In the genomic region with DNA sequence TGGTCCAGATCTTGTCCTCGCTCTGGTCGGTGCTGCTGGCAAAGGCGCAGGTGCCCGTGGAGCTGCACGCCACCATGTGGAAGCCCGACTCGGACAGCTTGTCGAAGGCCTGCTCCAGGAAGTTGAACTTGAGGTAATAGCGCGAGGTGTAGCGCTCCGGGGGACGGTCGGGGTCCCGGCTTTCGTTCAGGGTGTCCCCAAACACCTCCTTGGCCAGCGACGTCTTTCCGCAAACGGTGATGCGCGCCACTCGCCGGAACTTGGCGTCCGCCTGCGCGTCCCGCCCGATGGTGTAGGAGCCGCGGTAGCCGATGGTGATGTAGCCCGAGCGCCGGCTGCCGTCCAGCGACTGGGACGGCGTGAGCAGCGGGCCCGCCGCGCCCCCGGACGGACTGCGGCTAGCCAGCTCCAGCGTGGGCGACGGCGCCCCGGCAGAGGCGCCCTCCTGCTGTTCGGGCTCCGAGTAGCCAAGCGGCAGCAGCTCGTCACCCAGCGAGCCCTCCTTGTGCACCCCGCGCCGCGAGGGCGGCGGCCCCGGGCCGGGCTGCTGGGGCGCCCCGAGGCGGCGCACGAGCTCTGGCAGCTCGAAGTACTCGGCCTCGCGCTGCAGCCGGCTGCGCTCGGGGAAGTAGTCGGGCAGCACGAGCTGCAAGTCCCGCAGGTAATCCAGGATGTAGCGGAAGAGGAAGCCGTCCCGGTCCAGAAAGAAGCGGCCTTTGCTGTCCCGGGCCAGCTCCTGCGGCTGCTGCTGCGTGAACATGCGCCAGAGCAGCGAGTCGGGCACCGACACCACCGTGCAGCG, we compare ENCODE assay signal across 8 cellular contexts. TPM values are rescaled to one million over a fixed set of nuclear protein-coding genes. Genes with fewer than 3 reads are reported as not detected.
DNase-seq lines count a peak whose midpoint lies in the region; ATAC-seq and TF ChIP-seq lines count a peak whose summit lies in the region.

No MANE protein-coding gene starts in this region.

- H3K4ac ChIP-seq in mesenchymal stem cell (ENCODE audit: low read depth in 1 of 2, low read length in 2 of 2) = peak overlapping the region; percentile 48 to 95

- H2AFZ ChIP-seq in mesenchymal stem cell (ENCODE audit: low read depth, low read length) = peak overlapping the region; percentile 92

- ATAC-seq in GM18505 (IDR thresholded peaks at IDR 0.05; ENCODE audit: unreplicated experiment) (peak; percentile 45), HG02970 (IDR thresholded peaks at IDR 0.05; ENCODE audit: low FRiP score, unreplicated experiment) (peak; percentile 44)

- POLR2A ChIA-PET in activated CD4-positive, alpha-beta memory T cell treated with anti-CD3 and anti-CD28 coated beads, Interleukin-2, amount 10 ng/mL, durations not matched to agents 7 days and 5 days (lab: Charles Lee) = interaction anchor here (0.8 to 4.9 kb wide), 12 partner anchors 10 to 1123 kb away, joined by 3 to 46 read pairs (median 6); partner anchors contain the start of genes CLN5, FBXL3 and MYCBP2

- H3K9me3 Mint-ChIP-seq in activated CD4-positive, alpha-beta memory T cell treated with anti-CD3 and anti-CD28 coated beads, Interleukin-2, amount 10 ng/mL, durations not matched to agents 7 days and 5 days = no peaks in the 10 kb centered on the region

- peak overlapping the region; percentile 90 to 98 for H3K18ac ChIP-seq in mesenchymal stem cell (ENCODE audit: low read depth in 1 of 2, low read length in 2 of 2)

- H2BK120ac ChIP-seq in mesenchymal stem cell (ENCODE audit: low read depth, low read length) = peak overlapping the region; percentile 51

- peak overlapping the region; percentile 96 for H3K4me2 ChIP-seq in mesenchymal stem cell (ENCODE audit: low read length, poor library complexity, severe bottlenecking)

- H3K4me1 Mint-ChIP-seq in activated CD4-positive, alpha-beta memory T cell treated with anti-CD3 and anti-CD28 coated beads, Interleukin-2, amount 10 ng/mL, durations not matched to agents 7 days and 5 days = peaks cover 36% of the 10 kb centered on the region

- H3K36me3 Mint-ChIP-seq in activated CD4-positive, alpha-beta memory T cell treated with anti-CD3 and anti-CD28 coated beads, Interleukin-2, amount 10 ng/mL, durations not matched to agents 7 days and 5 days (ENCODE audit: low read depth) = peaks cover 7% of the 10 kb centered on the region

- peak; percentile 52 for TF ChIP-seq CTCF in 22Rv1 (IDR thresholded peaks at IDR 0.05)

- H2BK12ac ChIP-seq in mesenchymal stem cell (ENCODE audit: low read length in 2 of 2) = peak overlapping the region; percentile 40 to 90

- peaks cover 5% of the 10 kb centered on the region for H3K4me1 ChIP-seq in ectodermal cell (ENCODE audit: control insufficient read depth, insufficient read depth, low read length)
- peaks cover 12% of the 10 kb centered on the region for H3K4me1 ChIP-seq in mesenchymal stem cell (ENCODE audit: control insufficient read depth, insufficient read depth, low read depth, low read length)

- H3K27ac ChIP-seq in 22Rv1 (peak overlapping the region; percentile 40; the same call in 1 of the 2 replicates), ectodermal cell (ENCODE audit: insufficient read depth, low read depth, low read length, poor library complexity, severe bottlenecking) (no peak overlapping the region), mesenchymal stem cell (ENCODE audit: low read length, poor library complexity, severe bottlenecking) (peak overlapping the region; percentile 6)

- H3K9ac ChIP-seq in mesenchymal stem cell (ENCODE audit: low read length) = peak overlapping the region; percentile 91

- peaks cover 69% of the 10 kb centered on the region for H3K27me3 ChIP-seq in ectodermal cell (ENCODE audit: control insufficient read depth, insufficient read depth, low read length, poor library complexity, severe bottlenecking)
- peaks cover 0 to 4% of the 10 kb centered on the region in 2 experiments for H3K27me3 ChIP-seq in mesenchymal stem cell (ENCODE audit: control insufficient read depth in 1 of 2, insufficient read depth in 1 of 2, low read length in 2 of 2)

- H4K91ac ChIP-seq in mesenchymal stem cell (ENCODE audit: low read length) = peak overlapping the region; percentile 52

- H2AK5ac ChIP-seq in mesenchymal stem cell (ENCODE audit: low read length, severe bottlenecking) = no peak overlapping the region

- DNase-seq in NCI-H345 (lab: John Stamatoyannopoulos, UW) = peak; percentile 75
- DNase-seq in activated CD4-positive, alpha-beta memory T cell treated with anti-CD3 and anti-CD28 coated beads, Interleukin-2, amount 10 ng/mL, durations not matched to agents 7 days and 5 days = peak; percentile 60
- peak; percentile 82 for DNase-seq in mesenchymal stem cell
- peak; percentile 24 for DNase-seq in stimulated activated CD8-positive, alpha-beta memory T cell treated with anti-CD3 and anti-CD28 coated beads, Interleukin-12 subunit alpha, Interleukin-12 subunit beta, amount 100 ng/mL, for 4 hours (ENCODE audit: low read depth)

- peak overlapping the region; percentile 71 for H3K27ac Mint-ChIP-seq in activated CD4-positive, alpha-beta memory T cell treated with anti-CD3 and anti-CD28 coated beads, Interleukin-2, amount 10 ng/mL, durations not matched to agents 7 days and 5 days

- H2BK15ac ChIP-seq in mesenchymal stem cell (ENCODE audit: low read depth, poor library complexity, severe bottlenecking) = peak overlapping the region; percentile 9

- H3K4me3 Mint-ChIP-seq in activated CD4-positive, alpha-beta memory T cell treated with anti-CD3 and anti-CD28 coated beads, Interleukin-2, amount 10 ng/mL, durations not matched to agents 7 days and 5 days = peak overlapping the region; percentile 84

- peak overlapping the region; percentile 61 for H3K4me3 ChIP-seq in ectodermal cell (ENCODE audit: insufficient read depth, low read depth, low read length)
- H3K4me3 ChIP-seq in mesenchymal stem cell (ENCODE audit: insufficient read depth in 1 of 2, low read depth in 1 of 2, low read length in 2 of 2) = peak overlapping the region; percentile 88 to 95

- no peak overlapping the region for H2BK5ac ChIP-seq in mesenchymal stem cell (ENCODE audit: low read depth, low read length, poor library complexity, severe bottlenecking)

- H4K8ac ChIP-seq in mesenchymal stem cell (ENCODE audit: low read length) = peak overlapping the region; percentile 60

- peak overlapping the region in 1 of 2 experiments; percentile 77 for H3K23ac ChIP-seq in mesenchymal stem cell (ENCODE audit: low read length in 2 of 2)

- peaks cover 30% of the 10 kb centered on the region for H3K27me3 Mint-ChIP-seq in activated CD4-positive, alpha-beta memory T cell treated with anti-CD3 and anti-CD28 coated beads, Interleukin-2, amount 10 ng/mL, durations not matched to agents 7 days and 5 days

- H3K14ac ChIP-seq in mesenchymal stem cell (ENCODE audit: low read length in 2 of 2) = peak overlapping the region in 1 of 2 experiments; percentile 96

- peak; percentile 42 for TF ChIP-seq POLR2A in GM18505 (IDR thresholded peaks at IDR 0.05; ENCODE audit: borderline replicate concordance, extremely low read depth, insufficient read depth, insufficient read length)

- H3K79me1 ChIP-seq in mesenchymal stem cell (replicated peaks; ENCODE audit: low read length, poor library complexity, severe bottlenecking) = peaks cover 4% of the 10 kb centered on the region

- H3K9me3 ChIP-seq in ectodermal cell (ENCODE audit: control insufficient read depth, low read length) (no peaks in the 10 kb centered on the region), mesenchymal stem cell (ENCODE audit: control insufficient read depth, low read length) (no peaks in the 10 kb centered on the region)

- H3K36me3 ChIP-seq in ectodermal cell (ENCODE audit: control insufficient read depth, insufficient read depth, low read length) = no peaks in the 10 kb centered on the region
- H3K36me3 ChIP-seq in mesenchymal stem cell (ENCODE audit: control insufficient read depth in 1 of 2, insufficient read depth in 2 of 2, low read depth in 1 of 2, low read length in 2 of 2) = peaks cover 0 to 20% of the 10 kb centered on the region in 2 experiments

- WGBS in ectodermal cell, 2 experiments = 1% methylated on average over 94 of the region's 94 CpGs
- WGBS in mesenchymal stem cell = under 1% methylated on average over 94 of the region's 94 CpGs

- CTCF ChIA-PET in activated CD4-positive, alpha-beta memory T cell treated with anti-CD3 and anti-CD28 coated beads, Interleukin-2, amount 10 ng/mL, durations not matched to agents 7 days and 5 days (lab: Charles Lee) = interaction anchor here (0.8 to 2.5 kb wide), 23 partner anchors 9 to 1560 kb away, joined by 3 to 19 read pairs (median 3); partner anchors contain the start of gene CLN5

RNA-seq across cellular contexts. Expression of gene KCTD12, which starts 0.8 kb away (rescaled TPM):
- 1 to 10 TPM; 7.1 to 7.3 TPM for total RNA-seq in activated CD4-positive, alpha-beta memory T cell treated with anti-CD3 and anti-CD28 coated beads, Interleukin-2, amount 10 ng/mL, durations not matched to agents 7 days and 5 days
- polyA plus RNA-seq in ectodermal cell (2013, experiment 1 of 4) = 9.4 TPM
- polyA plus RNA-seq in ectodermal cell (2013, experiment 2 of 4) = 6.2 TPM
- polyA plus RNA-seq in ectodermal cell (2013, experiment 3 of 4) = 8.4 TPM
- 9.3 TPM for polyA plus RNA-seq in ectodermal cell (2013, experiment 4 of 4)
- 51.9 TPM for polyA plus RNA-seq in mesenchymal stem cell (2013, experiment 1 of 2)
- 53.8 TPM for polyA plus RNA-seq in mesenchymal stem cell (2013, experiment 2 of 2)

Comparison
In these comparisons a context has a peak if more than half of its experiments do, and no peak if none do; other contexts are left out.
1. DNase-seq: peak in every context shown above with its lines; median percentile 82 in mesenchymal stem cell; 75 in NCI-H345; 60 in activated CD4-positive, alpha-beta memory T cell treated with anti-CD3 and anti-CD28 coated beads, Interleukin-2, amount 10 ng/mL, durations not matched to agents 7 days and 5 days; 24 in stimulated activated CD8-positive, alpha-beta memory T cell treated with anti-CD3 and anti-CD28 coated beads, Interleukin-12 subunit alpha, Interleukin-12 subunit beta, amount 100 ng/mL, for 4 hours.